Comparison of ENCODE assay signal across 12 cellular contexts in the genomic region with DNA sequence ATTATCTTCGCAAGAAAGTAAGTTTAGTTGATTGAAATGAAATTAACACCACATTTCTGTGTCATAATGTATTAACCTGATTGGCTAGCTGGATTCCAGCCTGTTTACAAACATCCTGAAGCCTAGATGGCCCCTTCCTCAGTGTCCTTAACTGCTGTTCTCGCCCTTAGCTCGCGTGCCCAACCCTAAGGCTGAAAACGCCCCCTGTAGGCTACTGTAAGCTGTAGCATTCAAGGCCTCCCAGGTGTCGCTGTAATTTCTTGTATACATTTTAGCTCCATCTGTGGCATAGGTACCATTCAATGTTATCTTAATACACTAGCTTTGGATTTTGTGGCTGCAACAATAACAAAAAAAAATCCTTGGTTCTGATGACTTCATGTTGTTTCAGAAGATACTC.
DNase-seq lines count a peak whose midpoint lies in the region; ATAC-seq, FAIRE-seq and TF ChIP-seq lines count a peak whose summit lies in the region.
"Had no signal": no experiment of that assay in that cellular context is flagged by ENCODE, and none has a peak within 500 bp of the region (broad histone marks: within the 10 kb centered on the region; RNA-seq: fewer than 3 reads in every experiment).

No MANE protein-coding gene starts in this region.

- DNase-seq in 8988T = peak; percentile 50
- DNase-seq in GM12864 (ENCODE audit: low read depth) = no peak
- DNase-seq in LHCN-M2 (ENCODE audit: low read depth) = peak; percentile 3
- no peak for DNase-seq in epithelial cell of proximal tubule (ENCODE audit: low read depth)
- DNase-seq in stimulated activated CD4-positive, alpha-beta T cell treated with anti-CD3 and anti-CD28 coated beads, Interleukin-2, amount 100 ng/mL, for 24 hours = no peak
- DNase-seq in activated naive CD4-positive, alpha-beta T cell treated with anti-CD3 and anti-CD28 coated beads for 36 hours = no peak
- no peak for DNase-seq in urothelium cell line (ENCODE audit: low spot score)
- DNase-seq: foreskin melanocyte, midbrain had no signal

- no peaks in the 10 kb centered on the region for H3K27me3 Mint-ChIP-seq in activated naive CD4-positive, alpha-beta T cell treated with anti-CD3 and anti-CD28 coated beads for 36 hours (ENCODE audit: low read depth)
- H3K27me3 Mint-ChIP-seq: central memory CD8-positive, alpha-beta T cell had no signal

- no peak overlapping the region for H3K4me3 Mint-ChIP-seq in activated naive CD4-positive, alpha-beta T cell treated with anti-CD3 and anti-CD28 coated beads for 36 hours
- H3K4me3 Mint-ChIP-seq: central memory CD8-positive, alpha-beta T cell had no signal

- intact Hi-C loops in activated naive CD4-positive, alpha-beta T cell treated with anti-CD3 and anti-CD28 coated beads for 36 hours (cut with micrococcal nuclease) = no loop called here

- H3K4me1 Mint-ChIP-seq in activated naive CD4-positive, alpha-beta T cell treated with anti-CD3 and anti-CD28 coated beads for 36 hours (ENCODE audit: low read depth) = no peaks in the 10 kb centered on the region

- CTCF ChIA-PET in activated naive CD4-positive, alpha-beta T cell treated with anti-CD3 and anti-CD28 coated beads for 36 hours (lab: Charles Lee) = no interaction called here

- no peak for FAIRE-seq in urothelium cell line (lab: Jason Lieb, UNC)

- TF ChIP-seq CTCF in GM12864 (IDR thresholded peaks at IDR 0.05; ENCODE audit: low read depth, low read length, missing control alignments) = peak; percentile 57
- peak; percentile 57 for TF ChIP-seq CTCF in epithelial cell of proximal tubule (conservative IDR thresholded peaks at IDR 0.05; ENCODE audit: low read depth, low read length)

- no peak for ATAC-seq in GM21423 (IDR thresholded peaks at IDR 0.05; ENCODE audit: unreplicated experiment)

- H3K36me3 Mint-ChIP-seq in activated naive CD4-positive, alpha-beta T cell treated with anti-CD3 and anti-CD28 coated beads for 36 hours (ENCODE audit: low read depth) = peaks cover 30% of the 10 kb centered on the region

- H3K9me3 Mint-ChIP-seq in activated naive CD4-positive, alpha-beta T cell treated with anti-CD3 and anti-CD28 coated beads for 36 hours = peaks cover 19% of the 10 kb centered on the region
- H3K9me3 Mint-ChIP-seq: central memory CD8-positive, alpha-beta T cell had no signal

- H3K4me3 ChIP-seq in GM12864 (ENCODE audit: low read depth, low read length) (no peak overlapping the region), epithelial cell of proximal tubule (ENCODE audit: low read depth, low read length) (no peak overlapping the region)
- H3K4me3 ChIP-seq: skin epidermis had no signal

- no peak overlapping the region for H3K27ac Mint-ChIP-seq in activated naive CD4-positive, alpha-beta T cell treated with anti-CD3 and anti-CD28 coated beads for 36 hours

Comparison
In these comparisons a context has a peak if more than half of its experiments do, and no peak if none do; other contexts are left out.
1. DNase-seq: peak in 8988T (single experiment) and LHCN-M2 (single experiment); none in GM12864 (single experiment), epithelial cell of proximal tubule (single experiment), stimulated activated CD4-positive, alpha-beta T cell treated with anti-CD3 and anti-CD28 coated beads, Interleukin-2, amount 100 ng/mL, for 24 hours (0 of 2), activated naive CD4-positive, alpha-beta T cell treated with anti-CD3 and anti-CD28 coated beads for 36 hours (single experiment) and urothelium cell line (single experiment).